In genomic region chr6:42168650-42169049, GRCh38 we compare ENCODE assay signal across 37 cellular contexts. TPM values are rescaled to one million over a fixed set of nuclear protein-coding genes. Genes with fewer than 3 reads are reported as not detected.
DNase-seq lines count a peak whose midpoint lies in the region; ATAC-seq and TF ChIP-seq lines count a peak whose summit lies in the region.
"Had no signal": no experiment of that assay in that cellular context is flagged by ENCODE, and none has a peak within 500 bp of the region (broad histone marks: within the 10 kb centered on the region; RNA-seq: fewer than 3 reads in every experiment).

No MANE protein-coding gene starts in this region.

- no peak overlapping the region for H4K5ac ChIP-seq in H9 (ENCODE audit: insufficient read length, low read depth, low read length)

- H3K56ac ChIP-seq in H9 (ENCODE audit: insufficient read length, low read depth, low read length), result no peak overlapping the region

- WGBS in H9 (ENCODE audit: extremely low coverage, insufficient read length, low lambda C conversion rate), result no CpG with 5 or more reads among the region's 6 CpGs

- ATAC-seq in foreskin keratinocyte, result no peak
- ATAC-seq in stimulated activated memory B cell treated with anti-CD40 and anti-IgM and Interleukin-4, amounts not matched to agents 10 μg/mL and 1 μg/mL and 100 μg/mL, for 72 hours, result no peak
- ATAC-seq: activated naive CD4-positive, alpha-beta T cell treated with anti-CD3 and anti-CD28 coated beads, Interleukin-2, amount 50 U/mL, for 72 hours; heart right ventricle; right cardiac atrium; T-cell had no signal

- H3K9ac ChIP-seq in H9 (ENCODE audit: extremely low read depth, insufficient read length, low read length), result no peak overlapping the region
- no peak overlapping the region for H3K9ac ChIP-seq in Karpas-422 (ENCODE audit: low read length)

- peaks cover 6% of the 10 kb centered on the region for H3K27me3 Mint-ChIP-seq in H9 (ENCODE audit: low read depth)
- H3K27me3 Mint-ChIP-seq in stimulated activated memory B cell treated with anti-CD40 and anti-IgM and Interleukin-4, amounts not matched to agents 10 μg/mL and 1 μg/mL and 100 μg/mL, for 72 hours, result peaks cover 30% of the 10 kb centered on the region
- H3K27me3 Mint-ChIP-seq: activated CD4-positive, alpha-beta T cell treated with anti-CD3 and anti-CD28 coated beads, Interleukin-2, amount 10 ng/mL, durations not matched to agents 7 days and 5 days; stimulated activated naive CD8-positive, alpha-beta T cell treated with anti-CD3 and anti-CD28 coated beads, Interleukin-15, Interleukin-2, amounts not matched to agents 100 ng/mL and 50 ng/mL, for 24 hours had no signal

- no peaks in the 10 kb centered on the region for H3K9me3 ChIP-seq in H9 (ENCODE audit: control insufficient read depth, low read depth, low read length)
- no peaks in the 10 kb centered on the region for H3K9me3 ChIP-seq in Karpas-422 (ENCODE audit: low read length)
- H3K9me3 ChIP-seq: breast epithelium, colonic mucosa, MG63, neutrophil, spleen, testis had no signal

- H3K27ac Mint-ChIP-seq in H9, result peak overlapping the region in 2 of 3 experiments; percentile 9 to 52; a peak in 2 of 7 replicates
- no peak overlapping the region for H3K27ac Mint-ChIP-seq in stimulated activated memory B cell treated with anti-CD40 and anti-IgM and Interleukin-4, amounts not matched to agents 10 μg/mL and 1 μg/mL and 100 μg/mL, for 72 hours
- H3K27ac Mint-ChIP-seq: activated B cell treated with CpG ODN at 0.5 μM for 24 hours; activated CD4-positive, alpha-beta T cell treated with anti-CD3 and anti-CD28 coated beads, Interleukin-2, amount 10 ng/mL, durations not matched to agents 7 days and 5 days; activated naive CD4-positive, alpha-beta T cell treated with anti-CD3 and anti-CD28 coated beads, Interleukin-2, amount 50 U/mL, for 72 hours; stimulated activated naive CD8-positive, alpha-beta T cell treated with anti-CD3 and anti-CD28 coated beads, Interleukin-15, Interleukin-2, amounts not matched to agents 100 ng/mL and 50 ng/mL, for 24 hours; T-cell had no signal

- H3K23me2 ChIP-seq in H9 (ENCODE audit: insufficient read length, low read depth, low read length, poor library complexity, severe bottlenecking), result no peaks in the 10 kb centered on the region

- H3K4me2 ChIP-seq in H9 (ENCODE audit: insufficient read depth, insufficient read length, low read length) (no peak overlapping the region), Karpas-422 (ENCODE audit: low read depth, low read length, poor library complexity, severe bottlenecking) (no peak overlapping the region)

- H3K23ac ChIP-seq in H9 (ENCODE audit: insufficient read length, low read depth, low read length), result no peak overlapping the region

- no peak overlapping the region for H3K27ac ChIP-seq in H9 (ENCODE audit: insufficient read length, low read depth, low read length)
- H3K27ac ChIP-seq in foreskin keratinocyte, result no peak overlapping the region
- no peak overlapping the region for H3K27ac ChIP-seq in Karpas-422 (ENCODE audit: low read length)
- H3K27ac ChIP-seq: breast epithelium, colonic mucosa, heart right ventricle, neutrophil, spleen, testis had no signal

- DNase-seq in AG04449 (ENCODE audit: low read depth, low spot score) (no peak), H9 (no peak), fibroblast of mammary gland (ENCODE audit: low read depth) (no peak), foreskin keratinocyte (no peak), Karpas-422 (no peak), DMS79 treated with DMSO at 0.1 percent for 48 hours (lab: John Stamatoyannopoulos, UW) (no peak)
- DNase-seq: activated B cell treated with CpG ODN at 0.5 μM for 24 hours; activated CD4-positive, alpha-beta T cell treated with anti-CD3 and anti-CD28 coated beads, Interleukin-2, amount 10 ng/mL, durations not matched to agents 7 days and 5 days; activated effector memory CD4-positive, alpha-beta T cell treated with Interleukin-2 at 50 U/mL for 16 hours; activated T-cell treated with anti-CD3 and anti-CD28 coated beads, Interleukin-2, amount 50 U/mL, for 1 hour; amygdala; C1 segment of cervical spinal cord; colonic mucosa; COR-L47; DMS53; effector CD8-positive, alpha-beta T cell; heart right ventricle; KBM-7; MG63; naive B cell; NCI-H1417 treated with DMSO at 0.1 percent for 48 hours; NCI-H2081; NCI-H2227 treated with DMSO at 0.1 percent for 48 hours; NCI-H748 treated with DMSO at 0.1 percent for 48 hours; right cardiac atrium; spleen; stimulated activated CD4-positive, alpha-beta T cell treated with anti-CD3 and anti-CD28 coated beads, Interleukin-2, amount 100 ng/mL, for 24 hours; T-cell; testis had no signal

- no peaks in the 10 kb centered on the region for H3K36me3 ChIP-seq in Karpas-422 (ENCODE audit: insufficient read depth, low read length)
- H3K36me3 ChIP-seq: breast epithelium, colonic mucosa, heart right ventricle, MG63, neutrophil, spleen had no signal

- H3K4me3 Mint-ChIP-seq in H9, result no peak overlapping the region
- H3K4me3 Mint-ChIP-seq in stimulated activated memory B cell treated with anti-CD40 and anti-IgM and Interleukin-4, amounts not matched to agents 10 μg/mL and 1 μg/mL and 100 μg/mL, for 72 hours, result no peak overlapping the region
- H3K4me3 Mint-ChIP-seq: activated B cell treated with CpG ODN at 0.5 μM for 24 hours; activated CD4-positive, alpha-beta T cell treated with anti-CD3 and anti-CD28 coated beads, Interleukin-2, amount 10 ng/mL, durations not matched to agents 7 days and 5 days; naive B cell; stimulated activated naive CD8-positive, alpha-beta T cell treated with anti-CD3 and anti-CD28 coated beads, Interleukin-15, Interleukin-2, amounts not matched to agents 100 ng/mL and 50 ng/mL, for 24 hours; T-cell had no signal

- no peak overlapping the region for H3T11ph ChIP-seq in H9 (ENCODE audit: low read length)

- no peaks in the 10 kb centered on the region for H3K79me1 ChIP-seq in H9 (ENCODE audit: insufficient read depth, low read depth, low read length, poor library complexity, severe bottlenecking)

- H2BK120ac ChIP-seq in H9 (ENCODE audit: low read depth, low read length, poor library complexity, severe bottlenecking), result no peak overlapping the region

- H2BK5ac ChIP-seq in H9 (ENCODE audit: insufficient read length, low read length), result no peak overlapping the region

- no peaks in the 10 kb centered on the region for H3K79me2 ChIP-seq in H9 (ENCODE audit: insufficient read depth, low read length)
- H3K79me2 ChIP-seq in Karpas-422 (ENCODE audit: low read length), result no peaks in the 10 kb centered on the region

- H3K27me3 ChIP-seq in H9 (ENCODE audit: insufficient read depth, low read length) (no peaks in the 10 kb centered on the region), foreskin keratinocyte (no peaks in the 10 kb centered on the region), Karpas-422 (ENCODE audit: low read length) (no peaks in the 10 kb centered on the region)
- H3K27me3 ChIP-seq: breast epithelium, colonic mucosa, heart right ventricle, MG63, neutrophil, testis had no signal

- no peaks in the 10 kb centered on the region; a peak in 1 of 5 replicates for H3K9me3 Mint-ChIP-seq in H9
- no peaks in the 10 kb centered on the region for H3K9me3 Mint-ChIP-seq in stimulated activated memory B cell treated with anti-CD40 and anti-IgM and Interleukin-4, amounts not matched to agents 10 μg/mL and 1 μg/mL and 100 μg/mL, for 72 hours
- H3K9me3 Mint-ChIP-seq: activated B cell treated with CpG ODN at 0.5 μM for 24 hours; activated CD4-positive, alpha-beta T cell treated with anti-CD3 and anti-CD28 coated beads, Interleukin-2, amount 10 ng/mL, durations not matched to agents 7 days and 5 days; activated naive CD4-positive, alpha-beta T cell treated with anti-CD3 and anti-CD28 coated beads, Interleukin-2, amount 50 U/mL, for 72 hours; naive B cell; stimulated activated naive CD8-positive, alpha-beta T cell treated with anti-CD3 and anti-CD28 coated beads, Interleukin-15, Interleukin-2, amounts not matched to agents 100 ng/mL and 50 ng/mL, for 24 hours; T-cell had no signal

- H2BK20ac ChIP-seq in H9 (ENCODE audit: low read depth, low read length, poor library complexity, severe bottlenecking), result no peak overlapping the region

- no peak overlapping the region for H3K4me3 ChIP-seq in AG04449 (ENCODE audit: low read depth, low read length)
- no peak overlapping the region for H3K4me3 ChIP-seq in WI38 (ENCODE audit: low read depth, low read length)
- no peak overlapping the region for H3K4me3 ChIP-seq in fibroblast of mammary gland (ENCODE audit: control insufficient read depth, low read depth, low read length)
- H3K4me3 ChIP-seq in Karpas-422 (ENCODE audit: low read length), result no peak overlapping the region
- H3K4me3 ChIP-seq: breast epithelium, colonic mucosa, heart right ventricle, MG63, spleen, testis had no signal

- H3K9me2 ChIP-seq in Karpas-422 (replicated peaks; ENCODE audit: insufficient read depth, low read length), result no peaks in the 10 kb centered on the region

- POLR2A ChIA-PET in AG04449 (lab: Yijun Ruan, JAX), result no interaction called here

- peak; percentile 10 for TF ChIP-seq CTCF in AG04449 (IDR thresholded peaks at IDR 0.05; ENCODE audit: insufficient read depth, low read length, missing control alignments)
- no peak for TF ChIP-seq CTCF in H9 (conservative IDR thresholded peaks at IDR 0.05)
- peak; percentile 31; the same call in 1 of the 2 replicates for TF ChIP-seq CTCF in WI38 (IDR thresholded peaks at IDR 0.05; ENCODE audit: low read depth, low read length)
- peak; percentile 4 for TF ChIP-seq CTCF in fibroblast of mammary gland (conservative IDR thresholded peaks at IDR 0.05; ENCODE audit: control insufficient read depth, insufficient read depth, low read depth, low read length)
- no peak for TF ChIP-seq CTCF in foreskin keratinocyte (conservative IDR thresholded peaks at IDR 0.05)

- no peak overlapping the region for H2AK5ac ChIP-seq in H9 (ENCODE audit: insufficient read length, low read length)

- no peaks in the 10 kb centered on the region; a peak in 1 of 7 replicates for H3K36me3 Mint-ChIP-seq in H9 (ENCODE audit: insufficient read depth in 1 of 3, low read depth in 3 of 3)
- no peaks in the 10 kb centered on the region for H3K36me3 Mint-ChIP-seq in stimulated activated memory B cell treated with anti-CD40 and anti-IgM and Interleukin-4, amounts not matched to agents 10 μg/mL and 1 μg/mL and 100 μg/mL, for 72 hours
- H3K36me3 Mint-ChIP-seq: activated naive CD4-positive, alpha-beta T cell treated with anti-CD3 and anti-CD28 coated beads, Interleukin-2, amount 50 U/mL, for 72 hours; naive B cell; T-cell had no signal

- no peak overlapping the region for H2BK15ac ChIP-seq in H9 (ENCODE audit: low read depth, low read length)

- H3K14ac ChIP-seq in H9 (ENCODE audit: insufficient read depth, low read length), result no peak overlapping the region

- H3K4me1 Mint-ChIP-seq in H9, result peaks cover 36 to 48% of the 10 kb centered on the region in 2 experiments
- peaks cover 9% of the 10 kb centered on the region for H3K4me1 Mint-ChIP-seq in stimulated activated memory B cell treated with anti-CD40 and anti-IgM and Interleukin-4, amounts not matched to agents 10 μg/mL and 1 μg/mL and 100 μg/mL, for 72 hours
- H3K4me1 Mint-ChIP-seq: activated B cell treated with CpG ODN at 0.5 μM for 24 hours had no signal

- no peak overlapping the region for H4K8ac ChIP-seq in H9 (replicated peaks; ENCODE audit: insufficient read length, low read depth, low read length)

- H3K4me1 ChIP-seq in H9 (ENCODE audit: insufficient read depth, low read length) (no peaks in the 10 kb centered on the region), foreskin keratinocyte (no peaks in the 10 kb centered on the region), Karpas-422 (ENCODE audit: low read length) (peaks cover 9% of the 10 kb centered on the region)
- H3K4me1 ChIP-seq: breast epithelium, colonic mucosa, heart right ventricle, testis had no signal

- CTCF ChIA-PET in AG04449 (lab: Yijun Ruan, JAX), result interaction anchor here (0.8 to 14.3 kb wide), 19 partner anchors 11 to 391 kb away, joined by 3 to 276 read pairs (median 5); partner anchors contain the start of genes GUCA1B and TOMM6

- H2BK12ac ChIP-seq in H9 (ENCODE audit: insufficient read length, low read depth, low read length), result no peak overlapping the region

- H3K18ac ChIP-seq in H9 (ENCODE audit: insufficient read length, low read depth, low read length), result no peak overlapping the region

- no peak overlapping the region for H4K91ac ChIP-seq in H9 (ENCODE audit: insufficient read length, low read depth, low read length)

- no peak overlapping the region for H3K4ac ChIP-seq in H9 (ENCODE audit: low read depth, low read length)

- H2AFZ ChIP-seq in H9 (ENCODE audit: low read length) (no peak overlapping the region), Karpas-422 (ENCODE audit: low read length) (no peak overlapping the region)

- H4K20me1 ChIP-seq in H9 (ENCODE audit: control insufficient read depth, insufficient read depth, insufficient read length), result no peaks in the 10 kb centered on the region
- H4K20me1 ChIP-seq in Karpas-422 (ENCODE audit: insufficient read depth, low read depth, low read length), result no peaks in the 10 kb centered on the region

RNA-seq across cellular contexts. Expression of gene GUCA1A, which starts 4.5 kb away (rescaled TPM):
- total RNA-seq in H9 (2021), result 16.5 and 17.2 TPM in 2 replicates
- total RNA-seq in foreskin keratinocyte, result 0.10 TPM in 1 of 2 replicates, not detected in the other
- polyA plus RNA-seq in foreskin keratinocyte, result 0.04 and 0.16 TPM in 2 replicates
- total RNA-seq in Karpas-422 (2014; rRNA removed; shearing (Covaris generic); ENCODE audit: low replicate concordance), result not detected in 2 replicates
- total RNA-seq: activated B cell treated with CpG ODN at 0.5 μM for 24 hours; activated CD4-positive, alpha-beta T cell treated with anti-CD3 and anti-CD28 coated beads, Interleukin-2, amount 10 ng/mL, durations not matched to agents 7 days and 5 days; breast epithelium; colonic mucosa; heart right ventricle; HT1080; lower leg skin; right cardiac atrium; spleen; T-cell had no signal
- polyA plus RNA-seq: heart right ventricle, right cardiac atrium had no signal

RNA-seq across cellular contexts. Expression of gene GUCA1B, which starts 26.1 kb away (rescaled TPM):
- total RNA-seq in H9 (2021), result 1.1 and 1.3 TPM in 2 replicates
- 0.35 and 0.44 TPM in 2 replicates for total RNA-seq in foreskin keratinocyte
- polyA plus RNA-seq in foreskin keratinocyte, result 0.12 and 0.33 TPM in 2 replicates
- not detected in 2 replicates for total RNA-seq in Karpas-422 (2014; rRNA removed; shearing (Covaris generic); ENCODE audit: low replicate concordance)
- total RNA-seq: HT1080 had no signal

RNA-seq across cellular contexts. Expression of gene C6orf132, which starts 26.2 kb away (rescaled TPM):
- 45.1 and 48.4 TPM in 2 replicates for total RNA-seq in H9 (2021)
- 21.3 and 22.1 TPM in 2 replicates for total RNA-seq in foreskin keratinocyte
- polyA plus RNA-seq in foreskin keratinocyte, result 20.2 and 28.7 TPM in 2 replicates
- 0.11 and 0.83 TPM in 2 replicates for total RNA-seq in Karpas-422 (2014; rRNA removed; shearing (Covaris generic); ENCODE audit: low replicate concordance)
- total RNA-seq: activated B cell treated with CpG ODN at 0.5 μM for 24 hours, HT1080 had no signal

RNA-seq across cellular contexts. Expression of gene MRPS10, which starts 49.0 kb away (rescaled TPM):
- 33.9 and 36.3 TPM in 2 replicates for total RNA-seq in H9 (2021)
- 64.2 and 65.2 TPM in 2 replicates for total RNA-seq in foreskin keratinocyte
- polyA plus RNA-seq in foreskin keratinocyte, result 46.2 and 52.4 TPM in 2 replicates
- 34.7 and 54.2 TPM in 2 replicates for total RNA-seq in Karpas-422 (2014; rRNA removed; shearing (Covaris generic); ENCODE audit: low replicate concordance)

Comparison
In these comparisons a context has a peak if more than half of its experiments do, and no peak if none do; other contexts are left out.
1. CTCF ChIP-seq: peak in AG04449 (single experiment), WI38 (single experiment) and fibroblast of mammary gland (single experiment); none in H9 (single experiment) and foreskin keratinocyte (single experiment).
2. RNA of gene GUCA1A, which starts 4.5 kb away (total RNA-seq): 16.5 to 17.2 TPM in H9; 0.10 TPM in foreskin keratinocyte and not detected in Karpas-422; every median in the first group is over 10 times any median in the second.
3. RNA of gene C6orf132, which starts 26.2 kb away (total RNA-seq): 45.1 to 48.4 TPM in H9 and 21.3 to 22.1 TPM in foreskin keratinocyte; 0.11 to 0.83 TPM in Karpas-422; every median in the first group is over 10 times any median in the second.